2 cellular contexts compared by ENCODE assay signal in the genomic region with DNA sequence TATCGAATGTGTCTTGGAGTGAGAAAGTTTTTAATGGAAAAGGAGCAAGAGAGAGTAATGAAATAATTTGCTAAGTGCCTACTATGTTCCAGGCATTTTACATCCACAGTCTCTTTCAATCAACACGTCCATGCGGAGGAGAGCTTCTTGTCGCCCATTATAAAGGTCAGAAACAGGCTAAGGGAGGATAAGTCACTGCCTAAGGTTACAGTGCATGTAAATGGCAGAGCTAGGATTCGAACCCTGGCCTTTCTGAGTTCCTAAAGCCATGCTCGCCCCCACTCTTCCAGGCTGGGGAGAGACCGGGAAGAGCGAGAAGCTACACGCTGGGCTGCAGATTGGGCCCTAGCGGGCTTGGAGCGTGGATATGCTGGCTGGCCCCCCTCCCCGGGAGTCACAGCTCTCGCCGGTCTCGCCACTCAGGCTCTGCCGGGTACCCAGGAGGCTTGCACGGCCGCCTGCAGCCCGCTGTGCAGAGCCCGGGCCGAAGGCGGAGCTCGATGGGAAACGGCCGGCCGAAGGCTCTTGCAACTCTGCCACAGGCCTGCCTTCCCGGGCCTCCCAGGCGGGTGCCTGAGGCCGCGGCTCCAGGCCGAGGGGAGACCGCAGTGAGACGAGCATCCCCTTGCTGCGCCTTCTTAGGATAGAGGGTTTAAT.
A peak's percentile ranks its signal among the peaks of the same experiment; 100 is the strongest.
TF ChIP-seq lines count a peak whose summit lies in the region.

No MANE protein-coding gene starts in this region.

TF ChIP-seq in HEK293T, 16 proteins besides CTCF, POLR2A, EP300 and RAD21:
- TF ChIP-seq SP1 (IDR thresholded peaks at IDR 0.05) (no peak), FOXK2 (IDR thresholded peaks at IDR 0.05) (no peak), FOXM1 (IDR thresholded peaks at IDR 0.05; ENCODE audit: borderline replicate concordance) (no peak), CTBP1 (IDR thresholded peaks at IDR 0.05; ENCODE audit: borderline replicate concordance) (no peak), ELF4 (IDR thresholded peaks at IDR 0.05) (no peak), NFRKB (IDR thresholded peaks at IDR 0.05) (no peak), ZNF384 (IDR thresholded peaks at IDR 0.05) (no peak), HDGF (IDR thresholded peaks at IDR 0.05; ENCODE audit: borderline replicate concordance) (no peak), LEF1 (IDR thresholded peaks at IDR 0.05; ENCODE audit: borderline replicate concordance) (no peak), L3MBTL2 (conservative IDR thresholded peaks at IDR 0.05) (no peak)
- TF ChIP-seq, protein P1, sequence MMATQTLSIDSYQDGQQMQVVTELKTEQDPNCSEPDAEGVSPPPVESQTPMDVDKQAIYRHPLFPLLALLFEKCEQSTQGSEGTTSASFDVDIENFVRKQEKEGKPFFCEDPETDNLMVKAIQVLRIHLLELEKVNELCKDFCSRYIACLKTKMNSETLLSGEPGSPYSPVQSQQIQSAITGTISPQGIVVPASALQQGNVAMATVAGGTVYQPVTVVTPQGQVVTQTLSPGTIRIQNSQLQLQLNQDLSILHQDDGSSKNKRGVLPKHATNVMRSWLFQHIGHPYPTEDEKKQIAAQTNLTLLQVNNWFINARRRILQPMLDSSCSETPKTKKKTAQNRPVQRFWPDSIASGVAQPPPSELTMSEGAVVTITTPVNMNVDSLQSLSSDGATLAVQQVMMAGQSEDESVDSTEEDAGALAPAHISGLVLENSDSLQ (IDR thresholded peaks at IDR 0.05) = no peak

TF ChIP-seq in GM12878, 131 proteins besides CTCF, POLR2A, EP300 and RAD21:
- TF ChIP-seq IKZF2 (IDR thresholded peaks at IDR 0.05) (0 out of 4 replicates have a peak, but pooled peaks of 1 of the 2 experiments have one; percentile 1), BACH1 (IDR thresholded peaks at IDR 0.05; ENCODE audit: borderline replicate concordance) (no peak), CBX3 (IDR thresholded peaks at IDR 0.05; ENCODE audit: borderline replicate concordance, low read depth) (no peak), EZH2 (IDR thresholded peaks at IDR 0.05; ENCODE audit: borderline replicate concordance, control insufficient read depth, low read depth, low read length) (0 out of 2 replicates have a peak, but pooled peaks have one; percentile 23), IKZF1 (conservative IDR thresholded peaks at IDR 0.05) (peak; percentile 29; the same call in 1 of the 2 replicates), MEF2B (IDR thresholded peaks at IDR 0.05; ENCODE audit: partially characterized antibody, poor library complexity, severe bottlenecking) (peak; percentile 58), GATAD2B (conservative IDR thresholded peaks at IDR 0.05; ENCODE audit: low read depth) (no peak), TBL1XR1 (IDR thresholded peaks at IDR 0.05; ENCODE audit: low read depth, low read length) (no peak), SMARCA5 (IDR thresholded peaks at IDR 0.05) (0 out of 2 replicates have a peak, but pooled peaks have one; percentile 32), ZNF384 (IDR thresholded peaks at IDR 0.05; ENCODE audit: borderline replicate concordance, low read depth, low read length) (no peak), LARP7 (IDR thresholded peaks at IDR 0.05) (peak; percentile 62)
- TF ChIP-seq, protein P2, sequence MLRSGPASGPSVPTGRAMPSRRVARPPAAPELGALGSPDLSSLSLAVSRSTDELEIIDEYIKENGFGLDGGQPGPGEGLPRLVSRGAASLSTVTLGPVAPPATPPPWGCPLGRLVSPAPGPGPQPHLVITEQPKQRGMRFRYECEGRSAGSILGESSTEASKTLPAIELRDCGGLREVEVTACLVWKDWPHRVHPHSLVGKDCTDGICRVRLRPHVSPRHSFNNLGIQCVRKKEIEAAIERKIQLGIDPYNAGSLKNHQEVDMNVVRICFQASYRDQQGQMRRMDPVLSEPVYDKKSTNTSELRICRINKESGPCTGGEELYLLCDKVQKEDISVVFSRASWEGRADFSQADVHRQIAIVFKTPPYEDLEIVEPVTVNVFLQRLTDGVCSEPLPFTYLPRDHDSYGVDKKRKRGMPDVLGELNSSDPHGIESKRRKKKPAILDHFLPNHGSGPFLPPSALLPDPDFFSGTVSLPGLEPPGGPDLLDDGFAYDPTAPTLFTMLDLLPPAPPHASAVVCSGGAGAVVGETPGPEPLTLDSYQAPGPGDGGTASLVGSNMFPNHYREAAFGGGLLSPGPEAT (IDR thresholded peaks at IDR 0.05; ENCODE audit: low read depth) = no peak; the same call in 1 of the 2 replicates
- TF ChIP-seq, protein P3, sequence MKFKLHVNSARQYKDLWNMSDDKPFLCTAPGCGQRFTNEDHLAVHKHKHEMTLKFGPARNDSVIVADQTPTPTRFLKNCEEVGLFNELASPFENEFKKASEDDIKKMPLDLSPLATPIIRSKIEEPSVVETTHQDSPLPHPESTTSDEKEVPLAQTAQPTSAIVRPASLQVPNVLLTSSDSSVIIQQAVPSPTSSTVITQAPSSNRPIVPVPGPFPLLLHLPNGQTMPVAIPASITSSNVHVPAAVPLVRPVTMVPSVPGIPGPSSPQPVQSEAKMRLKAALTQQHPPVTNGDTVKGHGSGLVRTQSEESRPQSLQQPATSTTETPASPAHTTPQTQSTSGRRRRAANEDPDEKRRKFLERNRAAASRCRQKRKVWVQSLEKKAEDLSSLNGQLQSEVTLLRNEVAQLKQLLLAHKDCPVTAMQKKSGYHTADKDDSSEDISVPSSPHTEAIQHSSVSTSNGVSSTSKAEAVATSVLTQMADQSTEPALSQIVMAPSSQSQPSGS (IDR thresholded peaks at IDR 0.05; ENCODE audit: low read length) = no peak
- TF ChIP-seq, protein P4, sequence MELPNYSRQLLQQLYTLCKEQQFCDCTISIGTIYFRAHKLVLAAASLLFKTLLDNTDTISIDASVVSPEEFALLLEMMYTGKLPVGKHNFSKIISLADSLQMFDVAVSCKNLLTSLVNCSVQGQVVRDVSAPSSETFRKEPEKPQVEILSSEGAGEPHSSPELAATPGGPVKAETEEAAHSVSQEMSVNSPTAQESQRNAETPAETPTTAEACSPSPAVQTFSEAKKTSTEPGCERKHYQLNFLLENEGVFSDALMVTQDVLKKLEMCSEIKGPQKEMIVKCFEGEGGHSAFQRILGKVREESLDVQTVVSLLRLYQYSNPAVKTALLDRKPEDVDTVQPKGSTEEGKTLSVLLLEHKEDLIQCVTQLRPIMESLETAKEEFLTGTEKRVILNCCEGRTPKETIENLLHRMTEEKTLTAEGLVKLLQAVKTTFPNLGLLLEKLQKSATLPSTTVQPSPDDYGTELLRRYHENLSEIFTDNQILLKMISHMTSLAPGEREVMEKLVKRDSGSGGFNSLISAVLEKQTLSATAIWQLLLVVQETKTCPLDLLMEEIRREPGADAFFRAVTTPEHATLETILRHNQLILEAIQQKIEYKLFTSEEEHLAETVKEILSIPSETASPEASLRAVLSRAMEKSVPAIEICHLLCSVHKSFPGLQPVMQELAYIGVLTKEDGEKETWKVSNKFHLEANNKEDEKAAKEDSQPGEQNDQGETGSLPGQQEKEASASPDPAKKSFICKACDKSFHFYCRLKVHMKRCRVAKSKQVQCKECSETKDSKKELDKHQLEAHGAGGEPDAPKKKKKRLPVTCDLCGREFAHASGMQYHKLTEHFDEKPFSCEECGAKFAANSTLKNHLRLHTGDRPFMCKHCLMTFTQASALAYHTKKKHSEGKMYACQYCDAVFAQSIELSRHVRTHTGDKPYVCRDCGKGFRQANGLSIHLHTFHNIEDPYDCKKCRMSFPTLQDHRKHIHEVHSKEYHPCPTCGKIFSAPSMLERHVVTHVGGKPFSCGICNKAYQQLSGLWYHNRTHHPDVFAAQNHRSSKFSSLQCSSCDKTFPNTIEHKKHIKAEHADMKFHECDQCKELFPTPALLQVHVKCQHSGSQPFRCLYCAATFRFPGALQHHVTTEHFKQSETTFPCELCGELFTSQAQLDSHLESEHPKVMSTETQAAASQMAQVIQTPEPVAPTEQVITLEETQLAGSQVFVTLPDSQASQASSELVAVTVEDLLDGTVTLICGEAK (IDR thresholded peaks at IDR 0.05; ENCODE audit: borderline replicate concordance) = no peak
- TF ChIP-seq, protein P5, sequence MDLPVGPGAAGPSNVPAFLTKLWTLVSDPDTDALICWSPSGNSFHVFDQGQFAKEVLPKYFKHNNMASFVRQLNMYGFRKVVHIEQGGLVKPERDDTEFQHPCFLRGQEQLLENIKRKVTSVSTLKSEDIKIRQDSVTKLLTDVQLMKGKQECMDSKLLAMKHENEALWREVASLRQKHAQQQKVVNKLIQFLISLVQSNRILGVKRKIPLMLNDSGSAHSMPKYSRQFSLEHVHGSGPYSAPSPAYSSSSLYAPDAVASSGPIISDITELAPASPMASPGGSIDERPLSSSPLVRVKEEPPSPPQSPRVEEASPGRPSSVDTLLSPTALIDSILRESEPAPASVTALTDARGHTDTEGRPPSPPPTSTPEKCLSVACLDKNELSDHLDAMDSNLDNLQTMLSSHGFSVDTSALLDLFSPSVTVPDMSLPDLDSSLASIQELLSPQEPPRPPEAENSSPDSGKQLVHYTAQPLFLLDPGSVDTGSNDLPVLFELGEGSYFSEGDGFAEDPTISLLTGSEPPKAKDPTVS (IDR thresholded peaks at IDR 0.05; ENCODE audit: low read depth, low read length) = no peak
